9 cellular contexts compared by ENCODE assay signal in the genomic region with DNA sequence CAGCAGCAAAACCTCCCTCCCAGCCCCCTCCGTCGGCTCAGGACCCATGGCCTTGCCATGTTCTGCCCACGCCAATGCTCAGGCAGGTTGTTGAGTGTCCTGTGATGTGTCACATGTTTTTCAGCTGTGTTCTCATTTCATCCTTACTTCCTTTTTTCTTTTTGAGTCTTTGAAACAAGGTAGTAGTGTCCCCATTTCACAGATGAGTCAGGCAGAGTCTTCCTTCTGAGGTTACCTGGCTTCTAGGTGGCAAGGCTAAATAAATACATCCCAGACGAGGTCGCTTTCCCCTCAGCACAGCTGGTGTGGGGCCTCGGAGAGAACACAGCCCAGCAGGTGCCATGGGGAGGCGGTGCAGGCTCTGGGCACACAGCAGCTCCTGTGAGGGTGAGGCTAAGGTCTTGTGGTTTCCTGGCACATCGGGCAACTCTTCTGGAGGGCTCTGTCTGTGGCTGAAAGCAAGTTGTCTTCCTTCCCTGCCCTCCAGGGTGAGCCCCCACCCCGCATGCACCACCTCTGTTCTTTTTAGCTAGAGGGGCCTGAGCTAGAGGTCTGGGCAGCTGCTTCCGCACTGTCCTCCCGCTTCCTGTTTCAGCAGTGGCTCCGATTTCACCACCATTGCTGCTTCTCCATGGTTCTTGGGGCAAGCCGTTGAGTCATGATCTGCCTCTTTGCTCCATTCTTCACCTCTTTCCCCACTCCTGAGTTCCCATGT. TPM values are rescaled to one million over a fixed set of nuclear protein-coding genes. Genes with fewer than 3 reads are reported as not detected.
A peak's percentile ranks its signal among the peaks of the same experiment; 100 is the strongest.
DNase-seq lines count a peak whose midpoint lies in the region; ATAC-seq and TF ChIP-seq lines count a peak whose summit lies in the region.
"Had no signal": no experiment of that assay in that cellular context is flagged by ENCODE, and none has a peak within 500 bp of the region (broad histone marks: within the 10 kb centered on the region; RNA-seq: fewer than 3 reads in every experiment).

No MANE protein-coding gene starts in this region.

- no peak for DNase-seq in activated CD4-positive, CD25-positive, alpha-beta regulatory T cell treated with anti-CD3 and anti-CD28 coated beads, Interleukin-2, amount 50 U/mL, for 72 hours
- peak; percentile 14 to 17 for DNase-seq in activated CD8-positive, alpha-beta memory T cell treated with anti-CD3 and anti-CD28 coated beads for 4 hours (ENCODE audit: low read depth in 2 of 2)
- DNase-seq in left ventricle myocardium inferior (no peak), NCI-H226 (no peak), GM13977 (ENCODE audit: low spot score) (no peak)
- peak; percentile 53 to 56 for DNase-seq in stimulated activated CD8-positive, alpha-beta memory T cell treated with anti-CD3 and anti-CD28 coated beads, Interleukin-15, amount 100 ng/mL, for 48 hours (ENCODE audit: low read depth in 2 of 2)

- peaks cover 71% of the 10 kb centered on the region for H3K36me3 ChIP-seq in left ventricle myocardium inferior

- H3K27ac ChIP-seq in left ventricle myocardium inferior (replicated peaks), result peak overlapping the region; percentile 45
- H3K27ac ChIP-seq: 22Rv1 had no signal

- H3K27me3 ChIP-seq in left ventricle myocardium inferior (ENCODE audit: low read depth), result no peaks in the 10 kb centered on the region

- TF ChIP-seq CTCF in left ventricle myocardium inferior (IDR thresholded peaks at IDR 0.05; ENCODE audit: borderline replicate concordance) (no peak), GM13977 (IDR thresholded peaks at IDR 0.05; ENCODE audit: extremely low read depth, insufficient read depth, missing control alignments) (no peak)

- in situ Hi-C loops in GM13977 (cut with MboI; ENCODE audit: low pct_unique_long_range_greater_than_20kb, low sequenced_read_pairs, unreplicated experiment), result no loop called here

- intact Hi-C loops in left ventricle myocardium inferior (cut with micrococcal nuclease), result no loop called here

- H3K9me3 ChIP-seq in left ventricle myocardium inferior (replicated peaks), result no peaks in the 10 kb centered on the region

- peak; percentile 71 to 85 for ATAC-seq in activated CD4-positive, CD25-positive, alpha-beta regulatory T cell treated with anti-CD3 and anti-CD28 coated beads, Interleukin-2, amount 50 U/mL, for 24 hours
- no peak for ATAC-seq in GM18519 (IDR thresholded peaks at IDR 0.05; ENCODE audit: low FRiP score, unreplicated experiment)

- peaks cover 17% of the 10 kb centered on the region for H3K4me1 ChIP-seq in left ventricle myocardium inferior

- H3K4me3 ChIP-seq in left ventricle myocardium inferior, result no peak overlapping the region

RNA-seq across cellular contexts. Expression of a gene that starts 15.1 kb away (rescaled TPM):
- 0.36 TPM for total RNA-seq in left ventricle myocardium inferior

RNA-seq across cellular contexts. Expression of a gene that starts 26.7 kb away (rescaled TPM):
- total RNA-seq in left ventricle myocardium inferior, result 17.0 TPM

RNA-seq across cellular contexts. Expression of a gene that starts 42.5 kb away (rescaled TPM):
- total RNA-seq in left ventricle myocardium inferior, result 104 TPM

Comparison
In these comparisons a context has a peak if more than half of its experiments do, and no peak if none do; other contexts are left out.
1. DNase-seq: peak in activated CD8-positive, alpha-beta memory T cell treated with anti-CD3 and anti-CD28 coated beads for 4 hours (2 of 2) and stimulated activated CD8-positive, alpha-beta memory T cell treated with anti-CD3 and anti-CD28 coated beads, Interleukin-15, amount 100 ng/mL, for 48 hours (2 of 2); none in activated CD4-positive, CD25-positive, alpha-beta regulatory T cell treated with anti-CD3 and anti-CD28 coated beads, Interleukin-2, amount 50 U/mL, for 72 hours (single experiment), left ventricle myocardium inferior (single experiment), NCI-H226 (single experiment) and GM13977 (single experiment).